Comparison of ENCODE assay signal across 24 cellular contexts in genomic region chr18:50131591-50131990, GRCh38.
DNase-seq lines count a peak whose midpoint lies in the region; ATAC-seq, FAIRE-seq and TF ChIP-seq lines count a peak whose summit lies in the region.
"Had no signal": no experiment of that assay in that cellular context is flagged by ENCODE, and none has a peak within 500 bp of the region (broad histone marks: within the 10 kb centered on the region; RNA-seq: fewer than 3 reads in every experiment).

No MANE protein-coding gene starts in this region.

- no peak overlapping the region for H3K4me3 ChIP-seq in epithelial cell of esophagus (ENCODE audit: low read length)
- H3K4me3 ChIP-seq: ascending aorta, esophagus squamous epithelium, heart left ventricle, MG63, right lobe of liver, tibial nerve had no signal

- FAIRE-seq in GM12892 (lab: Jason Lieb, UNC) = peak; percentile 84
- FAIRE-seq: islet of Langerhans had no signal

- no peak for TF ChIP-seq POLR2A in GM12892 (IDR thresholded peaks at IDR 0.05; ENCODE audit: low read depth, low read length)

- TF ChIP-seq CTCF in epithelial cell of esophagus (IDR thresholded peaks at IDR 0.05; ENCODE audit: insufficient read depth, low read depth, low read length, missing control alignments) = no peak

- ATAC-seq in HG03439 (IDR thresholded peaks at IDR 0.05; ENCODE audit: unreplicated experiment) = peak; percentile 78
- no peak for ATAC-seq in HG02763 (IDR thresholded peaks at IDR 0.05; ENCODE audit: unreplicated experiment)
- ATAC-seq: heart left ventricle had no signal

- DNase-seq in Ammon's horn (ENCODE audit: low spot score) (peak; percentile 32), GM12892 (ENCODE audit: insufficient read length) (no peak), epithelial cell of esophagus (ENCODE audit: low read depth) (peak; percentile 46), C1 segment of cervical spinal cord (lab: John Stamatoyannopoulos, UW) (no peak), AG08396 (ENCODE audit: low spot score) (no peak)
- no peak for DNase-seq in stimulated activated CD4-positive, alpha-beta T cell treated with anti-CD3 and anti-CD28 coated beads, Interleukin-12 subunit alpha, Interleukin-12 subunit beta, amount 100 ng/mL, for 4 hours
- DNase-seq: activated CD4-positive, alpha-beta T cell treated with anti-CD3 and anti-CD28 coated beads for 48 hours; DMS 273 treated with DMSO at 0.1 percent for 48 hours; esophagus squamous epithelium; heart left ventricle; HFFc6; MG63; NCI-H2029; NK-92 treated with Interleukin-12 subunit alpha and Interleukin-12 subunit beta, amount 100 ng/mL, for 24 hours; right lobe of liver; SHP77; stimulated activated CD4-positive, alpha-beta T cell treated with anti-CD3 and anti-CD28 coated beads, Interleukin-2, amount 100 ng/mL, for 48 hours; stimulated activated CD8-positive, alpha-beta memory T cell treated with anti-CD3 and anti-CD28 coated beads, Interleukin-4, amount 100 ng/mL, for 48 hours; T-helper 2 cell had no signal

Comparison
In these comparisons a context has a peak if more than half of its experiments do, and no peak if none do; other contexts are left out.
1. DNase-seq: peak in Ammon's horn (single experiment) and epithelial cell of esophagus (single experiment); none in GM12892 (single experiment), stimulated activated CD4-positive, alpha-beta T cell treated with anti-CD3 and anti-CD28 coated beads, Interleukin-12 subunit alpha, Interleukin-12 subunit beta, amount 100 ng/mL, for 4 hours (single experiment), C1 segment of cervical spinal cord (0 of 14) and AG08396 (single experiment).